28 cellular contexts compared by ENCODE assay signal in the genomic region with DNA sequence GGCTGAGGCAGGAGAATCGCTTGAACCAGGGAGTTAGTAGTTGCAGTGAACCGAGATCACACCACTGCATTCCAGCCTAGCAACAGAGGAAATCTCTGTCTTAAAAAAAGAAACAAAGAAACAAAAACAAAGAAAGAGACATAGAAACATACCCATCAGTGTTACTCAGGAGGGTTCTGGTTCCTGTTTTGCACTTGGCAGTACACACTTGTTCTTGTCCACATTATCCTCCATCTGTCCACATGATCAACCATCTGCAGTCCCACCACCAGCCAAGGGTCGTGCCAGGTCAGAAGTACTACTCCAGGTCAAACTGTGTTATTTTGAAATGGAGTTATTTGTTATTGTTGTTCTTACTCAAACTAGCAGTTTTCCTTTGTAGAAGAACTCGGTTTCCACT.
A peak's percentile ranks its signal among the peaks of the same experiment; 100 is the strongest.
DNase-seq lines count a peak whose midpoint lies in the region; ATAC-seq, FAIRE-seq and TF ChIP-seq lines count a peak whose summit lies in the region.
"Had no signal": no experiment of that assay in that cellular context is flagged by ENCODE, and none has a peak within 500 bp of the region (broad histone marks: within the 10 kb centered on the region; RNA-seq: fewer than 3 reads in every experiment).

No MANE protein-coding gene starts in this region.

- in situ Hi-C loops in G401 (cut with HindIII; ENCODE audit: low sequenced_read_pairs), result no loop called here

- DNase-seq in G401 (ENCODE audit: low spot score) (peak; percentile 80), epithelial cell of proximal tubule (ENCODE audit: low read depth) (peak; percentile 7), renal cortical epithelial cell (ENCODE audit: low read depth) (peak; percentile 17), frontal cortex (ENCODE audit: low spot score in 2 of 2) (no peak), NCI-H1105 (lab: John Stamatoyannopoulos, UW) (no peak)
- DNase-seq in stimulated activated naive CD4-positive, alpha-beta T cell (lab: John Stamatoyannopoulos, UW), result no peak
- DNase-seq: ACHN; activated CD4-positive, CD25-positive, alpha-beta regulatory T cell treated with anti-CD3 and anti-CD28 coated beads, Interleukin-2, amount 50 U/mL, for 72 hours; activated CD8-positive, alpha-beta T cell treated with anti-CD3 and anti-CD28 coated beads for 36 hours; Caco-2; DND-41; kidney; NCI-H1048; NCI-H187 treated with DMSO at 0.1 percent for 48 hours; NCI-H526 treated with DMSO at 0.1 percent for 48 hours; Peyer's patch; SIG-M5; small intestine; stimulated activated CD4-positive, alpha-beta T cell treated with anti-CD3 and anti-CD28 coated beads, Interleukin-1b, Interleukin-23, amount 100 ng/mL, for 48 hours; SW 1271; upper lobe of right lung had no signal

- ATAC-seq in HG03280 (IDR thresholded peaks at IDR 0.05; ENCODE audit: unreplicated experiment), result peak; percentile 88
- ATAC-seq in GM18519 (IDR thresholded peaks at IDR 0.05; ENCODE audit: low FRiP score, unreplicated experiment), result no peak
- ATAC-seq: activated CD8-positive, alpha-beta T cell treated with anti-CD3 and anti-CD28 coated beads for 36 hours; HCT116; upper lobe of right lung had no signal

- TF ChIP-seq CTCF in epithelial cell of proximal tubule (conservative IDR thresholded peaks at IDR 0.05; ENCODE audit: low read depth, low read length), result no peak

- FAIRE-seq in frontal cortex (lab: Jason Lieb, UNC), result no peak
- FAIRE-seq: GM12891, kidney, small intestine, TTC549 had no signal

- no peak overlapping the region for H3K4me3 ChIP-seq in epithelial cell of proximal tubule (ENCODE audit: low read depth, low read length)
- H3K4me3 ChIP-seq: coronary artery, lung, Peyer's patch, upper lobe of right lung had no signal

Comparison
In these comparisons a context has a peak if more than half of its experiments do, and no peak if none do; other contexts are left out.
1. DNase-seq: peak in G401 (single experiment), epithelial cell of proximal tubule (single experiment) and renal cortical epithelial cell (single experiment); none in frontal cortex (0 of 2), stimulated activated naive CD4-positive, alpha-beta T cell (0 of 6) and NCI-H1105 (single experiment).